ENCODE assay signal across 1 cellular context in genomic region chr12:91180162-91180561, GRCh38.
TF ChIP-seq lines count a peak whose summit lies in the region.

No MANE protein-coding gene starts in this region.

TF ChIP-seq in endothelial cell of umbilical vein, 7 proteins besides CTCF, POLR2A, EP300 and RAD21 (continued from another document):
- TF ChIP-seq MAX (IDR thresholded peaks at IDR 0.05; ENCODE audit: insufficient read depth, insufficient read length) (no peak), GATA2 (IDR thresholded peaks at IDR 0.05; ENCODE audit: insufficient read depth, insufficient read length, low read depth, low read length) (no peak), POLR2AphosphoS5 (IDR thresholded peaks at IDR 0.05; ENCODE audit: insufficient read depth, low read depth, low read length) (no peak), MYC (IDR thresholded peaks at IDR 0.05; ENCODE audit: low read depth, low read length) (no peak), FOS (IDR thresholded peaks at IDR 0.05; ENCODE audit: borderline replicate concordance, insufficient read depth, low read length) (no peak)
